ENCODE assay signal across 19 cellular contexts in the genomic region with DNA sequence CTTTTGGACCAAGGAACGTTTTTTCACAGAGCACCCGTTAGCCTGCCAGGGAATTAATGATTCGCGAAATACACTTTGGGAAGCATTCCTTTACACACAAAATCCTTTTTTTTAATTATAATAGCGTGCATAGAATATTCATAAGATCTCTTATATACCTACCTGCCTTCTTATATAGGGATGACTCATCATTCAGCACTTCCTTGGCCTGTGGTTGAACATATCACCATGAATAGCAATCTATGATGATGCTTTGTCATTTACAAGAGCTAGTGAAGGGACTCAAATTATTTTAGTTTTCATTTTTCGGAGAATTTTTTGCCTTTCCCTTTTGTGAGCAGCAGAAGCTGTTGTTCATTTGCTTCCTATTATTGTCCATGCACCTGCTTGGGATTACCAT.
"Had no signal": no experiment of that assay in that cellular context is flagged by ENCODE, and none has a peak within 500 bp of the region (broad histone marks: within the 10 kb centered on the region; RNA-seq: fewer than 3 reads in every experiment).

No MANE protein-coding gene starts in this region.

- H3K27me3 ChIP-seq: neutrophil, transverse colon had no signal

- ATAC-seq: left cardiac atrium; lower lobe of right lung; naive thymus-derived CD8-positive, alpha-beta T cell; SK-N-SH treated with all-trans-retinoic acid at 6 μM for 48 hours had no signal

- H3K36me3 Mint-ChIP-seq: activated naive CD4-positive, alpha-beta T cell treated with anti-CD3 and anti-CD28 coated beads, Interleukin-2, amount 10 ng/mL, durations not matched to agents 7 days and 5 days had no signal

- H3K27ac ChIP-seq: lower lobe of right lung, neutrophil, transverse colon had no signal

- H3K36me3 ChIP-seq: lower lobe of right lung, neutrophil, transverse colon had no signal

- H3K27ac Mint-ChIP-seq: activated B cell treated with CpG ODN at 0.5 μM for 24 hours; activated naive CD4-positive, alpha-beta T cell treated with anti-CD3 and anti-CD28 coated beads, Interleukin-2, amount 10 ng/mL, durations not matched to agents 7 days and 5 days; dendritic cell treated with granulocyte-macrophage colony-stimulating factor and Interleukin-4, amounts not matched to agents 40 ng/mL and 50 ng/mL, for 4 days; immature natural killer cell; naive thymus-derived CD8-positive, alpha-beta T cell; T-helper 1 cell treated with Interleukin-12 subunit alpha and Interleukin-12 subunit beta and Interleukin-4 antibody, amounts not matched to agents 30 μg/mL and 1 μg/mL, for 36 hours had no signal

- H3K9me3 ChIP-seq: neutrophil had no signal

- H3K4me3 Mint-ChIP-seq: activated B cell treated with CpG ODN at 0.5 μM for 24 hours; activated naive CD4-positive, alpha-beta T cell treated with anti-CD3 and anti-CD28 coated beads, Interleukin-2, amount 10 ng/mL, durations not matched to agents 7 days and 5 days; brain; dendritic cell treated with granulocyte-macrophage colony-stimulating factor and Interleukin-4, amounts not matched to agents 40 ng/mL and 50 ng/mL, for 4 days; immature natural killer cell; naive thymus-derived CD8-positive, alpha-beta T cell; T-helper 1 cell treated with Interleukin-12 subunit alpha and Interleukin-12 subunit beta and Interleukin-4 antibody, amounts not matched to agents 30 μg/mL and 1 μg/mL, for 36 hours had no signal

- H3K27me3 Mint-ChIP-seq: activated B cell treated with CpG ODN at 0.5 μM for 24 hours, brain had no signal

- DNase-seq: activated B cell treated with CpG ODN at 0.5 μM for 24 hours; activated CD4-positive, alpha-beta T cell treated with anti-CD3 and anti-CD28 coated beads, Interleukin-2, amount 50 U/mL, for 4 hours; activated CD8-positive, alpha-beta memory T cell treated with anti-CD3 and anti-CD28 coated beads, Interleukin-2, amount 50 U/mL, for 48 hours; activated naive CD4-positive, alpha-beta T cell treated with anti-CD3 and anti-CD28 coated beads, Interleukin-2, amount 10 ng/mL, durations not matched to agents 7 days and 5 days; amygdala; glutamatergic neuron; immature natural killer cell; left cardiac atrium; lower lobe of right lung; naive thymus-derived CD8-positive, alpha-beta T cell; substantia nigra; transverse colon had no signal

- FAIRE-seq: TTC549 had no signal

- H3K4me1 Mint-ChIP-seq: activated naive CD4-positive, alpha-beta T cell treated with anti-CD3 and anti-CD28 coated beads, Interleukin-2, amount 10 ng/mL, durations not matched to agents 7 days and 5 days; immature natural killer cell had no signal

- H3K4me3 ChIP-seq: lower lobe of right lung, smooth muscle cell, transverse colon had no signal

- H3K4me1 ChIP-seq: lower lobe of right lung, transverse colon had no signal
